37 cellular contexts compared by ENCODE assay signal in the genomic region with DNA sequence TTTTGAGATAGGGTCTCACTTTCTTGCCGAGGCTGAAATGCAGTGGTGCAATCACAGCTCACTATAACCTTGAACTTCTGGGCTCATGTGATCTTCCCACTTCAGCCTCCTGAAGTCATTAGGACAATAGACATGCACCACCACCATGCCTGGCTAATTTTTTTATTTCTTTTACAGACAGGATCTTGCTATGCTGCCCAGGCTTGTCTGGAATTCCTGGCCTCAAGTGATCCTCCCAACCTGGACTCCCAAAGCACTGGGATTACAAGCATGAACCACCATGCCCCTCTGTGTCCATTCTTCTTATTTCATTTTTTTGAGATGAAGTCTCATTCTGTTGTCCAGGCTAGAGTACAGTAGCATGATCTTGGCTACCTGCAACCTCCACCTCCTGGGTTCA. TPM values are rescaled to one million over a fixed set of nuclear protein-coding genes. Genes with fewer than 3 reads are reported as not detected.
"Had no signal": no experiment of that assay in that cellular context is flagged by ENCODE, and none has a peak within 500 bp of the region (broad histone marks: within the 10 kb centered on the region; RNA-seq: fewer than 3 reads in every experiment).

No MANE protein-coding gene starts in this region.

- H3K4me3 ChIP-seq: MG63 had no signal

- DNase-seq: Karpas-422, Kasumi-1, MG63, MM.1S, MV-4-11, NCI-H1048, NCI-H1092, NCI-H1092 treated with DMSO at 0.1 percent for 48 hours, NCI-H1105, NCI-H1105 treated with DMSO at 0.1 percent for 48 hours, NCI-H1417, NCI-H1417 treated with DMSO at 0.1 percent for 48 hours, NCI-H1436, NCI-H1436 treated with DMSO at 0.1 percent for 48 hours, NCI-H146, NCI-H1694, NCI-H1694 treated with DMSO at 0.1 percent for 48 hours, NCI-H187, NCI-H187 treated with DMSO at 0.1 percent for 48 hours, NCI-H1930, NCI-H2029, NCI-H2029 treated with DMSO at 0.1 percent for 48 hours, NCI-H2081, NCI-H2081 treated with DMSO at 0.1 percent for 48 hours, NCI-H2107, NCI-H2171, NCI-H2171 treated with DMSO at 0.1 percent for 48 hours, NCI-H2227 treated with DMSO at 0.1 percent for 48 hours, NCI-H226, NCI-H345, NCI-H446, NCI-H446 treated with DMSO at 0.1 percent for 48 hours, NCI-H510A had no signal

- H3K4me2 ChIP-seq: KMS-11 had no signal

- H3K27me3 ChIP-seq: MG63 had no signal

- H3K36me3 ChIP-seq: MG63 had no signal

- H3K9me3 ChIP-seq: MG63 had no signal

- H3K27ac ChIP-seq: KMS-11 had no signal

- H3K9ac ChIP-seq: KMS-11 had no signal

RNA-seq across cellular contexts. Expression of gene ANKRD45, which starts 33.1 kb away (rescaled TPM):
- total RNA-seq: LHCN-M2, MCF 10A, NCI-H460 had no signal
